22 cellular contexts compared by ENCODE assay signal in genomic region chr4:23788027-23788426, GRCh38.
"Had no signal": no experiment of that assay in that cellular context is flagged by ENCODE, and none has a peak within 500 bp of the region (broad histone marks: within the 10 kb centered on the region; RNA-seq: fewer than 3 reads in every experiment).

No MANE protein-coding gene starts in this region.

- H3K9me3 ChIP-seq: breast epithelium, lower lobe of right lung, suprapubic skin, tibial artery had no signal

- H3K4me1 ChIP-seq: breast epithelium, foreskin keratinocyte, lower lobe of right lung, suprapubic skin had no signal

- H3K36me3 ChIP-seq: breast epithelium, esophagus muscularis mucosa, lower lobe of right lung, suprapubic skin, tibial artery had no signal

- DNase-seq: activated CD4-positive, alpha-beta T cell treated with anti-CD3 and anti-CD28 coated beads, Interleukin-2, amount 50 U/mL, for 1 hour; activated CD8-positive, alpha-beta memory T cell treated with anti-CD3 and anti-CD28 coated beads, Interleukin-2, amount 10 ng/mL, durations not matched to agents 7 days and 5 days; activated CD8-positive, alpha-beta T cell treated with anti-CD3 and anti-CD28 coated beads, Interleukin-2, amount 10 ng/mL, durations not matched to agents 7 days and 5 days; activated T-cell treated with anti-CD3 and anti-CD28 coated beads, Interleukin-2, amount 50 U/mL, for 48 hours; effector CD4-positive, alpha-beta T cell; islet precursor cell; left colon; lower lobe of right lung; stimulated activated CD4-positive, alpha-beta T cell treated with anti-CD3 and anti-CD28 coated beads, Interleukin-1b, Interleukin-23, amount 100 ng/mL, for 48 hours; stimulated activated CD4-positive, alpha-beta T cell treated with anti-CD3 and anti-CD28 coated beads, Interleukin-4, amount 100 ng/mL, for 4 hours; stimulated activated CD8-positive, alpha-beta memory T cell treated with anti-CD3 and anti-CD28 coated beads, Interleukin-4, amount 100 ng/mL, for 48 hours; T-helper 17 cell; tibial artery had no signal

- H3K27ac ChIP-seq: breast epithelium, esophagus muscularis mucosa, foreskin keratinocyte, lower lobe of right lung, skin epidermis, tibial artery had no signal

- H3K27me3 ChIP-seq: breast epithelium, esophagus muscularis mucosa, foreskin keratinocyte, suprapubic skin, tibial artery had no signal

- ATAC-seq: activated CD8-positive, alpha-beta memory T cell treated with anti-CD3 and anti-CD28 coated beads, Interleukin-2, amount 10 ng/mL, durations not matched to agents 7 days and 5 days; activated CD8-positive, alpha-beta T cell treated with anti-CD3 and anti-CD28 coated beads, Interleukin-2, amount 10 ng/mL, durations not matched to agents 7 days and 5 days; activated naive CD4-positive, alpha-beta T cell treated with anti-CD3 and anti-CD28 coated beads, Interleukin-2, amount 50 U/mL, for 72 hours; natural killer cell treated with Interleukin-12 subunit alpha and Interleukin-12 subunit beta and Interleukin-15 and Interleukin-18, amount 100 ng/mL, for 72 hours; sciatic nerve; stimulated activated memory B cell treated with anti-CD40 and anti-IgM and Interleukin-4, amounts not matched to agents 10 μg/mL and 1 μg/mL and 100 μg/mL, for 72 hours; T-helper 17 cell had no signal

- H3K4me3 ChIP-seq: breast epithelium, esophagus muscularis mucosa, lower lobe of right lung, skin epidermis, suprapubic skin, tibial artery had no signal
